ENCODE assay signal across 8 cellular contexts in genomic region chr3:194140520-194141414, GRCh38. TPM values are rescaled to one million over a fixed set of nuclear protein-coding genes. Genes with fewer than 3 reads are reported as not detected.
A peak's percentile ranks its signal among the peaks of the same experiment; 100 is the strongest.
DNase-seq lines count a peak whose midpoint lies in the region; TF ChIP-seq lines count a peak whose summit lies in the region.

No MANE protein-coding gene starts in this region.

- H3K4me1 ChIP-seq in ovary (ENCODE audit: insufficient read depth) = peaks cover 14% of the 10 kb centered on the region

- peak overlapping the region; percentile 44 for H3K4me3 Mint-ChIP-seq in glutamatergic neuron (ENCODE audit: unreplicated experiment)

- 3 to 4% (median 3%) methylated on average over 39 to 71 of the region's 71 CpGs for WGBS in ovary, 3 donors

- H3K27me3 ChIP-seq in ovary = no peaks in the 10 kb centered on the region

- H3K27me3 Mint-ChIP-seq in glutamatergic neuron (ENCODE audit: unreplicated experiment) = peaks cover 18% of the 10 kb centered on the region

- no peak for TF ChIP-seq EP300 in ovary (IDR thresholded peaks at IDR 0.05)

- H3K9me3 Mint-ChIP-seq in glutamatergic neuron (ENCODE audit: unreplicated experiment) = no peaks in the 10 kb centered on the region

- H3K27ac Mint-ChIP-seq in glutamatergic neuron (ENCODE audit: unreplicated experiment) = no peak overlapping the region

- H3K36me3 Mint-ChIP-seq in glutamatergic neuron (ENCODE audit: unreplicated experiment) = no peaks in the 10 kb centered on the region

- H3K4me1 Mint-ChIP-seq in glutamatergic neuron (ENCODE audit: low read depth, unreplicated experiment) = peaks cover 16% of the 10 kb centered on the region

- H3K9me3 ChIP-seq in ovary = no peaks in the 10 kb centered on the region

- no peaks in the 10 kb centered on the region for H3K36me3 ChIP-seq in ovary

- peak; percentile 65 for DNase-seq in NCI-H1436 (lab: John Stamatoyannopoulos, UW)
- no peak for DNase-seq in NCI-H1436 treated with DMSO at 0.1 percent for 48 hours (lab: John Stamatoyannopoulos, UW)
- peak; percentile 63 for DNase-seq in NCI-H2081 treated with DMSO at 0.1 percent for 48 hours (lab: John Stamatoyannopoulos, UW)
- peak; percentile 2 for DNase-seq in activated T-helper 9 cell treated with anti-CD3 and anti-CD28 coated beads, Interleukin-2, amount 50 U/mL, for 16 hours (ENCODE audit: low read depth)
- peak; percentile 36 for DNase-seq in glutamatergic neuron
- DNase-seq in ovary = peak; percentile 63 to 83 (median 77)
- no peak for DNase-seq in GM19240 (ENCODE audit: insufficient read length, low spot score)
- no peak for DNase-seq in NCI-H1048 (lab: John Stamatoyannopoulos, UW)

- H3K27ac ChIP-seq in ovary = peak overlapping the region; percentile 3 to 96

- TF ChIP-seq CTCF in glutamatergic neuron (IDR thresholded peaks at IDR 0.05; ENCODE audit: partially characterized antibody, unreplicated experiment) (no peak), ovary (IDR thresholded peaks at IDR 0.05) (no peak)

- peak overlapping the region; percentile 33 for H3K4me3 ChIP-seq in ovary

- intact Hi-C loops in ovary (cut with DNase I) = loop anchor here in 2 of 4 donors (5.0 kb wide), 2 partner anchors 47 to 132 kb away; no protein-coding TSS in a partner anchor

- no peak for TF ChIP-seq POLR2A in ovary (IDR thresholded peaks at IDR 0.05)

RNA-seq across cellular contexts. Expression of gene HES1, which starts 4.8 kb away (rescaled TPM):
- total RNA-seq in glutamatergic neuron (ENCODE audit: unreplicated experiment) (0.34 TPM), ovary (100 to 1,000 TPM in 1 of 7 donors, 10 to 100 TPM in 6; 16.7 to 116 (median 41.3) TPM)
- polyA plus RNA-seq in ovary = 10 to 100 TPM; 18.5 to 35.0 TPM

Comparison
In these comparisons a context has a peak if more than half of its experiments do, and no peak if none do; other contexts are left out.
1. DNase-seq: peak in NCI-H1436 (single experiment), NCI-H2081 treated with DMSO at 0.1 percent for 48 hours (single experiment), activated T-helper 9 cell treated with anti-CD3 and anti-CD28 coated beads, Interleukin-2, amount 50 U/mL, for 16 hours (single experiment), glutamatergic neuron (single experiment) and ovary (5 of 5); none in NCI-H1436 treated with DMSO at 0.1 percent for 48 hours (single experiment), GM19240 (single experiment) and NCI-H1048 (single experiment).
2. RNA of gene HES1, which starts 4.8 kb away (total RNA-seq): 16.7 to 116 TPM in ovary; 0.34 TPM in glutamatergic neuron (single experiment); every median in the first group is over 10 times any median in the second.